11 cellular contexts compared by ENCODE assay signal in the genomic region with DNA sequence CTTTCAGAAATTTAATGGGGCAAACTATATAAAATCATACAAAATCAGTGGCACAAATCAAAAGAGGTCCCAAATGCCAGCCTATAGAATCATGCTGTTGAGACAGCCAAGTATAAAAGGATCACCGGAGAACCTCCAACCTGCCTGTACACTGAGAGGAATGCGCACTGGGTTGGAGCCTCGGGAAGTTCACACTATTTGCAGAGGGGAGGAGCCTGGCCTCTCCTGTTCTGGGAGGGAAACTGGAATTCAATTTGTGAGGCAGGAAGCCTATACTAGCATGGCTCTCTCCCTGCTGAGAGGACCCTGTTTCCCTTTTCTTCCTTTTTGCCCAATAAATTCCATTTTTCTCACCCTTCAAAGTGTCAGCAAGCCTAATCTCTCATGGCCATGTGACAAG.
DNase-seq lines count a peak whose midpoint lies in the region; ATAC-seq and TF ChIP-seq lines count a peak whose summit lies in the region.
"Had no signal": no experiment of that assay in that cellular context is flagged by ENCODE, and none has a peak within 500 bp of the region (broad histone marks: within the 10 kb centered on the region; RNA-seq: fewer than 3 reads in every experiment).

No MANE protein-coding gene starts in this region.

- H3K9me3 ChIP-seq in cardiac muscle cell (ENCODE audit: low read depth) (no peaks in the 10 kb centered on the region), testis (no peaks in the 10 kb centered on the region)

- DNase-seq in cardiac muscle cell (ENCODE audit: low read depth in 1 of 2, low spot score in 1 of 2): peak; percentile 2 to 3
- DNase-seq in cardiac septum (ENCODE audit: low spot score): no peak
- DNase-seq in WTC11 (ENCODE audit: low spot score): no peak
- peak; percentile 16 for DNase-seq in mesendoderm
- no peak for DNase-seq in nucleus accumbens (lab: John Stamatoyannopoulos, UW)
- DNase-seq in testis: no peak
- no peak for DNase-seq in SKM-1 (lab: John Stamatoyannopoulos, UW; ENCODE audit: unreplicated experiment)
- DNase-seq: DMS53, GOT3, H9 had no signal

- H3K27ac Mint-ChIP-seq in WTC11: no peak overlapping the region

- H3K4me1 ChIP-seq in cardiac muscle cell (ENCODE audit: low read depth) (no peaks in the 10 kb centered on the region), mesendoderm (ENCODE audit: control insufficient read depth, low read depth, low read length) (no peaks in the 10 kb centered on the region), testis (no peaks in the 10 kb centered on the region)

- no peaks in the 10 kb centered on the region for H3K79me2 ChIP-seq in mesendoderm (ENCODE audit: control insufficient read depth, insufficient read depth, low read length)

- intact Hi-C loops in cardiac septum (cut with DNase I): no loop called here
- intact Hi-C loops in testis (cut with DNase I; ENCODE audit: low total_unique reads): no loop called here

- H3K4me1 Mint-ChIP-seq in WTC11: no peaks in the 10 kb centered on the region
- H3K4me1 Mint-ChIP-seq: H9 had no signal

- H3K56ac ChIP-seq in mesendoderm (ENCODE audit: low read length): no peak overlapping the region

- no peak overlapping the region for H3K23ac ChIP-seq in mesendoderm (ENCODE audit: low read length)

- no peaks in the 10 kb centered on the region for H3K27me3 ChIP-seq in cardiac muscle cell
- H3K27me3 ChIP-seq in mesendoderm (ENCODE audit: insufficient read depth, low read length, poor library complexity): no peaks in the 10 kb centered on the region
- no peaks in the 10 kb centered on the region for H3K27me3 ChIP-seq in testis

- TF ChIP-seq POLR2A in testis (IDR thresholded peaks at IDR 0.05): no peak

- H4K5ac ChIP-seq in mesendoderm (ENCODE audit: low read length): no peak overlapping the region

- no peak overlapping the region for H3K4me3 ChIP-seq in cardiac muscle cell
- no peak overlapping the region for H3K4me3 ChIP-seq in mesendoderm (ENCODE audit: low read length)
- no peak overlapping the region for H3K4me3 ChIP-seq in testis

- POLR2A ChIA-PET in WTC11 (lab: Charles Lee): no interaction called here

- ATAC-seq in WTC11: peak; percentile 76

- H3K27me3 Mint-ChIP-seq in WTC11 (ENCODE audit: low read depth): no peaks in the 10 kb centered on the region

- H3K27ac ChIP-seq in cardiac muscle cell: no peak overlapping the region
- H3K27ac ChIP-seq in mesendoderm (ENCODE audit: low read depth, low read length): no peak overlapping the region
- no peak overlapping the region for H3K27ac ChIP-seq in testis
- H3K27ac ChIP-seq: 22Rv1 had no signal

- TF ChIP-seq CTCF in cardiac muscle cell (IDR thresholded peaks at IDR 0.05; ENCODE audit: low read depth, low read length) (no peak), WTC11 (IDR thresholded peaks at IDR 0.05) (no peak), testis (IDR thresholded peaks at IDR 0.05) (no peak)

- no CpG with 5 or more reads among the region's 3 CpGs for WGBS in mesendoderm (ENCODE audit: extremely low coverage, insufficient coverage, low lambda C conversion rate)
- 67 to 74% methylated on average over 3 of the region's 3 CpGs for WGBS in testis, 2 donors

- peaks cover 3% of the 10 kb centered on the region for H3K9me3 Mint-ChIP-seq in WTC11
- H3K9me3 Mint-ChIP-seq: H9 had no signal

- no peak overlapping the region for H2BK15ac ChIP-seq in mesendoderm (replicated peaks; ENCODE audit: low read depth)

- CTCF ChIA-PET in WTC11 (lab: Charles Lee): no interaction called here

- H2BK5ac ChIP-seq in mesendoderm (ENCODE audit: low read length): no peak overlapping the region

- no peak overlapping the region for H2AK5ac ChIP-seq in mesendoderm (ENCODE audit: low read length)

- no peak overlapping the region for H2BK120ac ChIP-seq in mesendoderm (ENCODE audit: low read depth, low read length)

- no peak overlapping the region for H3K4me2 ChIP-seq in mesendoderm (ENCODE audit: low read length)

- H4K8ac ChIP-seq in mesendoderm (ENCODE audit: low read depth, low read length): no peak overlapping the region

- no peak overlapping the region for H3K4me3 Mint-ChIP-seq in WTC11
- H3K4me3 Mint-ChIP-seq: H9 had no signal

- no peak overlapping the region for H3K4ac ChIP-seq in mesendoderm (ENCODE audit: low read depth, low read length)

- H3K36me3 Mint-ChIP-seq in WTC11: no peaks in the 10 kb centered on the region

- H3K36me3 ChIP-seq in cardiac muscle cell (no peaks in the 10 kb centered on the region), mesendoderm (ENCODE audit: control insufficient read depth, insufficient read depth, low read length) (no peaks in the 10 kb centered on the region), testis (ENCODE audit: low read depth, missing control alignments) (no peaks in the 10 kb centered on the region)

- no peaks in the 10 kb centered on the region for H3K79me1 ChIP-seq in mesendoderm (ENCODE audit: low read length)

- no peak overlapping the region for H3K18ac ChIP-seq in mesendoderm (ENCODE audit: low read length)

- H3K9ac ChIP-seq in mesendoderm (ENCODE audit: low read length): no peak overlapping the region

TF ChIP-seq in WTC11, 78 proteins besides CTCF, POLR2A, EP300 and RAD21:
- TF ChIP-seq ZNF219 (CRISPR knock-in tag; IDR thresholded peaks at IDR 0.05; ENCODE audit: borderline replicate concordance) (no peak), SOX15 (CRISPR knock-in tag; IDR thresholded peaks at IDR 0.05) (no peak), FOXK1 (CRISPR knock-in tag; IDR thresholded peaks at IDR 0.05) (no peak)
- TF ChIP-seq, protein P1, sequence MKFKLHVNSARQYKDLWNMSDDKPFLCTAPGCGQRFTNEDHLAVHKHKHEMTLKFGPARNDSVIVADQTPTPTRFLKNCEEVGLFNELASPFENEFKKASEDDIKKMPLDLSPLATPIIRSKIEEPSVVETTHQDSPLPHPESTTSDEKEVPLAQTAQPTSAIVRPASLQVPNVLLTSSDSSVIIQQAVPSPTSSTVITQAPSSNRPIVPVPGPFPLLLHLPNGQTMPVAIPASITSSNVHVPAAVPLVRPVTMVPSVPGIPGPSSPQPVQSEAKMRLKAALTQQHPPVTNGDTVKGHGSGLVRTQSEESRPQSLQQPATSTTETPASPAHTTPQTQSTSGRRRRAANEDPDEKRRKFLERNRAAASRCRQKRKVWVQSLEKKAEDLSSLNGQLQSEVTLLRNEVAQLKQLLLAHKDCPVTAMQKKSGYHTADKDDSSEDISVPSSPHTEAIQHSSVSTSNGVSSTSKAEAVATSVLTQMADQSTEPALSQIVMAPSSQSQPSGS (CRISPR knock-in tag; IDR thresholded peaks at IDR 0.05; ENCODE audit: borderline replicate concordance, low read depth): no peak
TF ChIP-seq in WTC11: peak in this region for 0.

Comparison
In these comparisons a context has a peak if more than half of its experiments do, and no peak if none do; other contexts are left out.
1. DNase-seq: peak in cardiac muscle cell (2 of 2) and mesendoderm (single experiment); none in cardiac septum (single experiment), WTC11 (single experiment), nucleus accumbens (0 of 56), testis (single experiment) and SKM-1 (single experiment).